In genomic region chr1:232291258-232291657, GRCh38 we compare ENCODE assay signal across 30 cellular contexts.
A peak's percentile ranks its signal among the peaks of the same experiment; 100 is the strongest.
DNase-seq lines count a peak whose midpoint lies in the region; ATAC-seq and TF ChIP-seq lines count a peak whose summit lies in the region.
"Had no signal": no experiment of that assay in that cellular context is flagged by ENCODE, and none has a peak within 500 bp of the region (broad histone marks: within the 10 kb centered on the region; RNA-seq: fewer than 3 reads in every experiment).

No MANE protein-coding gene starts in this region.

- no peaks in the 10 kb centered on the region for H3K27me3 Mint-ChIP-seq in MCF 10A (ENCODE audit: insufficient read depth, unreplicated experiment)
- peaks cover 4% of the 10 kb centered on the region for H3K27me3 Mint-ChIP-seq in T-helper 2 cell treated with Interferon-gamma antibody and Interleukin-4, amounts not matched to agents 5 μg/mL and 100 μg/mL, for 36 hours (ENCODE audit: low read depth)
- H3K27me3 Mint-ChIP-seq in activated naive CD8-positive, alpha-beta T cell treated with anti-CD3 and anti-CD28 coated beads, Interleukin-2, amount 50 U/mL, for 24 hours, result peaks cover 12% of the 10 kb centered on the region
- H3K27me3 Mint-ChIP-seq: stimulated activated memory B cell treated with anti-CD40 and anti-IgM and Interleukin-4, amounts not matched to agents 10 μg/mL and 1 μg/mL and 100 μg/mL, for 72 hours had no signal

- 63 to 74% methylated on average over 3 to 4 of the region's 4 CpGs for WGBS in gastroesophageal sphincter (ENCODE audit: low coverage in 1 of 2), 2 donors

- no peaks in the 10 kb centered on the region for H3K9me3 Mint-ChIP-seq in MCF 10A (ENCODE audit: unreplicated experiment)
- H3K9me3 Mint-ChIP-seq in T-helper 2 cell treated with Interferon-gamma antibody and Interleukin-4, amounts not matched to agents 5 μg/mL and 100 μg/mL, for 36 hours, result no peaks in the 10 kb centered on the region
- H3K9me3 Mint-ChIP-seq in activated naive CD8-positive, alpha-beta T cell treated with anti-CD3 and anti-CD28 coated beads, Interleukin-2, amount 50 U/mL, for 24 hours, result no peaks in the 10 kb centered on the region
- H3K9me3 Mint-ChIP-seq: activated naive CD8-positive, alpha-beta T cell treated with anti-CD3 and anti-CD28 coated beads for 36 hours; natural killer cell treated with Interleukin-12 subunit alpha and Interleukin-12 subunit beta and Interleukin-15 and Interleukin-18, amount 100 ng/mL, for 72 hours had no signal

- ATAC-seq in gastroesophageal sphincter (peak; percentile 59), mucosa of descending colon (peak; percentile 72), HG03457 (IDR thresholded peaks at IDR 0.05; ENCODE audit: unreplicated experiment) (no peak)
- no peak for ATAC-seq in activated naive CD8-positive, alpha-beta T cell treated with anti-CD3 and anti-CD28 coated beads, Interleukin-2, amount 50 U/mL, for 24 hours
- ATAC-seq: foreskin keratinocyte; natural killer cell treated with Interleukin-12 subunit alpha and Interleukin-12 subunit beta and Interleukin-15 and Interleukin-18, amount 100 ng/mL, for 72 hours; stimulated activated memory B cell treated with anti-CD40 and anti-IgM and Interleukin-4, amounts not matched to agents 10 μg/mL and 1 μg/mL and 100 μg/mL, for 72 hours had no signal

- H3K36me3 ChIP-seq in breast epithelium (no peaks in the 10 kb centered on the region), gastroesophageal sphincter (no peaks in the 10 kb centered on the region), mucosa of descending colon (ENCODE audit: low read depth) (no peaks in the 10 kb centered on the region)
- H3K36me3 ChIP-seq: HAP-1, ovary had no signal

- BruUV-seq in MCF 10A (replicated peaks; lab: Mats Ljungman, UMichigan), result no TSS peak

- H3K4me3 ChIP-seq in breast epithelium (no peak overlapping the region), gastroesophageal sphincter (no peak overlapping the region), mucosa of descending colon (no peak overlapping the region)
- H3K4me3 ChIP-seq: dorsolateral prefrontal cortex, HAP-1, ovary had no signal

- H3K9me3 ChIP-seq in breast epithelium, result no peaks in the 10 kb centered on the region
- H3K9me3 ChIP-seq in gastroesophageal sphincter, result no peaks in the 10 kb centered on the region
- H3K9me3 ChIP-seq in mucosa of descending colon, result no peaks in the 10 kb centered on the region
- H3K9me3 ChIP-seq: HAP-1, ovary had no signal

- no peak for TF ChIP-seq CTCF in MCF 10A (IDR thresholded peaks at IDR 0.05; ENCODE audit: unreplicated experiment)
- TF ChIP-seq CTCF in breast epithelium (IDR thresholded peaks at IDR 0.05), result no peak
- no peak for TF ChIP-seq CTCF in gastroesophageal sphincter (IDR thresholded peaks at IDR 0.05)
- TF ChIP-seq CTCF in mucosa of descending colon (IDR thresholded peaks at IDR 0.05), result no peak

- TF ChIP-seq POLR2A in breast epithelium (IDR thresholded peaks at IDR 0.05) (no peak), gastroesophageal sphincter (IDR thresholded peaks at IDR 0.05) (no peak)

- peak; percentile 80 for DNase-seq in MCF 10A (ENCODE audit: unreplicated experiment)
- no peak for DNase-seq in breast epithelium (ENCODE audit: low spot score in 2 of 2)
- peak in 1 of 3 donors; percentile 15 for DNase-seq in mucosa of descending colon
- DNase-seq in T-helper 2 cell treated with Interferon-gamma antibody and Interleukin-4, amounts not matched to agents 5 μg/mL and 100 μg/mL, for 36 hours (ENCODE audit: low spot score), result no peak
- DNase-seq in GM03348 (ENCODE audit: low spot score), result no peak
- no peak for DNase-seq in activated naive CD8-positive, alpha-beta T cell treated with anti-CD3 and anti-CD28 coated beads, Interleukin-2, amount 50 U/mL, for 24 hours
- DNase-seq: activated effector memory CD4-positive, alpha-beta T cell treated with anti-CD3 and anti-CD28 coated beads, Interleukin-2, amount 50 U/mL, for 16 hours; activated naive CD8-positive, alpha-beta T cell treated with anti-CD3 and anti-CD28 coated beads for 36 hours; activated T-cell treated with anti-CD3 and anti-CD28 coated beads for 4 hours; CD4-positive, CD25-positive, alpha-beta regulatory T cell; cerebellar nuclear complex; dorsolateral prefrontal cortex; foreskin keratinocyte; KG1; mesendoderm; MM.1S; NCI-H1417 treated with DMSO at 0.1 percent for 48 hours; NCI-H2107; NCI-H446 treated with DMSO at 0.1 percent for 48 hours; OCI-M1; ovary; SHP77; stimulated activated CD4-positive, alpha-beta T cell treated with anti-CD3 and anti-CD28 coated beads, Interleukin-4, amount 100 ng/mL, for 24 hours; substantia nigra had no signal

- POLR2A ChIA-PET in MCF 10A (lab: Yijun Ruan, JAX), result interaction anchor here (0.6 to 4.1 kb wide), 19 partner anchors 10 to 825 kb away, joined by 3 to 45 read pairs (median 6); no protein-coding TSS in a partner anchor

- H3K27ac ChIP-seq in breast epithelium (no peak overlapping the region), gastroesophageal sphincter (peak overlapping the region in 3 of 4 donors; percentile 30 to 51 (median 50))
- H3K27ac ChIP-seq: 22Rv1, dorsolateral prefrontal cortex, foreskin keratinocyte, ovary had no signal

- no peak for TF ChIP-seq EP300 in gastroesophageal sphincter (IDR thresholded peaks at IDR 0.05)

- peak overlapping the region; percentile 21 for H3K27ac Mint-ChIP-seq in MCF 10A (ENCODE audit: low read depth, unreplicated experiment)
- H3K27ac Mint-ChIP-seq in T-helper 2 cell treated with Interferon-gamma antibody and Interleukin-4, amounts not matched to agents 5 μg/mL and 100 μg/mL, for 36 hours, result no peak overlapping the region
- no peak overlapping the region for H3K27ac Mint-ChIP-seq in activated naive CD8-positive, alpha-beta T cell treated with anti-CD3 and anti-CD28 coated beads, Interleukin-2, amount 50 U/mL, for 24 hours
- H3K27ac Mint-ChIP-seq: activated naive CD8-positive, alpha-beta T cell treated with anti-CD3 and anti-CD28 coated beads for 36 hours; CD4-positive, CD25-positive, alpha-beta regulatory T cell; natural killer cell treated with Interleukin-12 subunit alpha and Interleukin-12 subunit beta and Interleukin-15 and Interleukin-18, amount 100 ng/mL, for 72 hours; stimulated activated memory B cell treated with anti-CD40 and anti-IgM and Interleukin-4, amounts not matched to agents 10 μg/mL and 1 μg/mL and 100 μg/mL, for 72 hours had no signal

- H3K27me3 ChIP-seq in breast epithelium, result no peaks in the 10 kb centered on the region
- no peaks in the 10 kb centered on the region for H3K27me3 ChIP-seq in gastroesophageal sphincter
- H3K27me3 ChIP-seq: foreskin keratinocyte, ovary had no signal

- intact Hi-C loops in MCF 10A (cut with micrococcal nuclease), result no loop called here
- intact Hi-C loops in breast epithelium (cut with DNase I; ENCODE audit: low total_unique reads), result loop anchor here (10.0 kb wide), 1 partner anchor 684 kb away; no protein-coding TSS in a partner anchor
- intact Hi-C loops in mucosa of descending colon (cut with DNase I, micrococcal nuclease), result no loop called here

- CTCF ChIA-PET in MCF 10A (lab: Yijun Ruan, JAX), result interaction anchor here (0.6 to 4.0 kb wide), 5 partner anchors 34 to 424 kb away, joined by 3 to 18 read pairs (median 3); no protein-coding TSS in a partner anchor

- H3K4me1 ChIP-seq in breast epithelium (no peaks in the 10 kb centered on the region), gastroesophageal sphincter (peaks cover 2 to 28% (median 5%) of the 10 kb centered on the region in 3 donors), mucosa of descending colon (ENCODE audit: low read depth) (peaks cover 9% of the 10 kb centered on the region)
- H3K4me1 ChIP-seq: HAP-1 had no signal

- H3K4me1 Mint-ChIP-seq in MCF 10A (ENCODE audit: insufficient read depth, unreplicated experiment), result peaks cover 52% of the 10 kb centered on the region
- peaks cover 2% of the 10 kb centered on the region for H3K4me1 Mint-ChIP-seq in T-helper 2 cell treated with Interferon-gamma antibody and Interleukin-4, amounts not matched to agents 5 μg/mL and 100 μg/mL, for 36 hours (ENCODE audit: low read depth)
- no peaks in the 10 kb centered on the region for H3K4me1 Mint-ChIP-seq in activated naive CD8-positive, alpha-beta T cell treated with anti-CD3 and anti-CD28 coated beads, Interleukin-2, amount 50 U/mL, for 24 hours
- H3K4me1 Mint-ChIP-seq: activated naive CD8-positive, alpha-beta T cell treated with anti-CD3 and anti-CD28 coated beads for 36 hours; CD4-positive, CD25-positive, alpha-beta regulatory T cell; stimulated activated memory B cell treated with anti-CD40 and anti-IgM and Interleukin-4, amounts not matched to agents 10 μg/mL and 1 μg/mL and 100 μg/mL, for 72 hours had no signal

- no peaks in the 10 kb centered on the region for H3K36me3 Mint-ChIP-seq in MCF 10A (ENCODE audit: insufficient read depth, unreplicated experiment)
- no peaks in the 10 kb centered on the region for H3K36me3 Mint-ChIP-seq in T-helper 2 cell treated with Interferon-gamma antibody and Interleukin-4, amounts not matched to agents 5 μg/mL and 100 μg/mL, for 36 hours (ENCODE audit: low read depth)
- H3K36me3 Mint-ChIP-seq in activated naive CD8-positive, alpha-beta T cell treated with anti-CD3 and anti-CD28 coated beads, Interleukin-2, amount 50 U/mL, for 24 hours (ENCODE audit: low read depth), result no peaks in the 10 kb centered on the region
- H3K36me3 Mint-ChIP-seq: activated naive CD8-positive, alpha-beta T cell treated with anti-CD3 and anti-CD28 coated beads for 36 hours; CD4-positive, CD25-positive, alpha-beta regulatory T cell; natural killer cell treated with Interleukin-12 subunit alpha and Interleukin-12 subunit beta and Interleukin-15 and Interleukin-18, amount 100 ng/mL, for 72 hours; stimulated activated memory B cell treated with anti-CD40 and anti-IgM and Interleukin-4, amounts not matched to agents 10 μg/mL and 1 μg/mL and 100 μg/mL, for 72 hours had no signal

- H3K4me3 Mint-ChIP-seq in MCF 10A (ENCODE audit: unreplicated experiment), result peak overlapping the region; percentile 48
- no peak overlapping the region for H3K4me3 Mint-ChIP-seq in T-helper 2 cell treated with Interferon-gamma antibody and Interleukin-4, amounts not matched to agents 5 μg/mL and 100 μg/mL, for 36 hours
- H3K4me3 Mint-ChIP-seq in activated naive CD8-positive, alpha-beta T cell treated with anti-CD3 and anti-CD28 coated beads, Interleukin-2, amount 50 U/mL, for 24 hours, result no peak overlapping the region
- H3K4me3 Mint-ChIP-seq: activated naive CD8-positive, alpha-beta T cell treated with anti-CD3 and anti-CD28 coated beads for 36 hours; CD4-positive, CD25-positive, alpha-beta regulatory T cell; natural killer cell treated with Interleukin-12 subunit alpha and Interleukin-12 subunit beta and Interleukin-15 and Interleukin-18, amount 100 ng/mL, for 72 hours; stimulated activated memory B cell treated with anti-CD40 and anti-IgM and Interleukin-4, amounts not matched to agents 10 μg/mL and 1 μg/mL and 100 μg/mL, for 72 hours had no signal

Comparison
In these comparisons a context has a peak if more than half of its experiments do, and no peak if none do; other contexts are left out.
1. H3K27ac ChIP-seq: peak in gastroesophageal sphincter (3 of 4); none in breast epithelium (0 of 2).
2. ATAC-seq: peak in gastroesophageal sphincter (single experiment) and mucosa of descending colon (single experiment); none in activated naive CD8-positive, alpha-beta T cell treated with anti-CD3 and anti-CD28 coated beads, Interleukin-2, amount 50 U/mL, for 24 hours (single experiment) and HG03457 (single experiment).